1 cellular context compared by ENCODE assay signal in the genomic region with DNA sequence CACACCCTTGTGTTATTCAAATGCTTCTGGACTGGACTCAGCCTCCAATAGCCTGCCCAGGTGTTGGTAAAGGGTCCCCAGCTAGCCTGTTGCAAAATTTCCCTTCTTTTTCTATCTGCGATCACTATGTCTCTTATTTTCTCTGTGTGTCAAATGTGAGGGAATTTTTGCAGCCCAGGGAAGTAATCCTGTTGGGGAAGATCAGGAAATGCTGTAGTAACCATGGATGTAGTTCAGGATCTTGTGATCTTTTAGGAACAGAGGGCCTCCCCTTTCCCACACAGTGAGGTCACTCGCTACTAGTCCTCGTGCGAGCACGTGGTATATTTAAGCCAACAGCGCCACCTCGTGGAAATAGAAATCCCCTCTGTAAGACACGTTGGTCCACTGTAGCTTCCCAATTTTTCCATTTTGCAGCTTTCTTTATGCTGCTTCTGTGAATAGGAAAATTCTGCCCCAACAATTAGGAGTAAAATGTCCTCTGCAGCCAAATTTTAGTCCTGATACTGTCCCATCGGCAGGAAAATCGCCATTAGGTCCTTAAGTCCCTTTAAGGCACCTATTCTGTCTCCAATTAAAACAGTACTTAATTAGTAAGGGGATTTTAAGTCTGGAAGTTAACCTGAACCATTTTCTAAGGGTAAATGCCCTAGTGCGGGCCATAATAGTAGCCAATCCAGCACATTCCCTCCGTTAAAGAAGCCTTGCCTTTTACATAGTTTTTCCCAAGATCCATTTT.
A peak's percentile ranks its signal among the peaks of the same experiment; 100 is the strongest.
TF ChIP-seq lines count a peak whose summit lies in the region.

No MANE protein-coding gene starts in this region.

TF ChIP-seq in K562, 482 proteins besides CTCF, POLR2A, EP300 and RAD21 (continued from another document and continues in another):
- TF ChIP-seq, protein P1, sequence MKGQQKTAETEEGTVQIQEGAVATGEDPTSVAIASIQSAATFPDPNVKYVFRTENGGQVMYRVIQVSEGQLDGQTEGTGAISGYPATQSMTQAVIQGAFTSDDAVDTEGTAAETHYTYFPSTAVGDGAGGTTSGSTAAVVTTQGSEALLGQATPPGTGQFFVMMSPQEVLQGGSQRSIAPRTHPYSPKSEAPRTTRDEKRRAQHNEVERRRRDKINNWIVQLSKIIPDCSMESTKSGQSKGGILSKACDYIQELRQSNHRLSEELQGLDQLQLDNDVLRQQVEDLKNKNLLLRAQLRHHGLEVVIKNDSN (CRISPR knock-in tag; IDR thresholded peaks at IDR 0.05): peak; percentile 80
- TF ChIP-seq, protein P2, sequence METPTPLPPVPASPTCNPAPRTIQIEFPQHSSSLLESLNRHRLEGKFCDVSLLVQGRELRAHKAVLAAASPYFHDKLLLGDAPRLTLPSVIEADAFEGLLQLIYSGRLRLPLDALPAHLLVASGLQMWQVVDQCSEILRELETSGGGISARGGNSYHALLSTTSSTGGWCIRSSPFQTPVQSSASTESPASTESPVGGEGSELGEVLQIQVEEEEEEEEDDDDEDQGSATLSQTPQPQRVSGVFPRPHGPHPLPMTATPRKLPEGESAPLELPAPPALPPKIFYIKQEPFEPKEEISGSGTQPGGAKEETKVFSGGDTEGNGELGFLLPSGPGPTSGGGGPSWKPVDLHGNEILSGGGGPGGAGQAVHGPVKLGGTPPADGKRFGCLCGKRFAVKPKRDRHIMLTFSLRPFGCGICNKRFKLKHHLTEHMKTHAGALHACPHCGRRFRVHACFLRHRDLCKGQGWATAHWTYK (CRISPR knock-in tag; IDR thresholded peaks at IDR 0.05): no peak
- TF ChIP-seq, protein P3, sequence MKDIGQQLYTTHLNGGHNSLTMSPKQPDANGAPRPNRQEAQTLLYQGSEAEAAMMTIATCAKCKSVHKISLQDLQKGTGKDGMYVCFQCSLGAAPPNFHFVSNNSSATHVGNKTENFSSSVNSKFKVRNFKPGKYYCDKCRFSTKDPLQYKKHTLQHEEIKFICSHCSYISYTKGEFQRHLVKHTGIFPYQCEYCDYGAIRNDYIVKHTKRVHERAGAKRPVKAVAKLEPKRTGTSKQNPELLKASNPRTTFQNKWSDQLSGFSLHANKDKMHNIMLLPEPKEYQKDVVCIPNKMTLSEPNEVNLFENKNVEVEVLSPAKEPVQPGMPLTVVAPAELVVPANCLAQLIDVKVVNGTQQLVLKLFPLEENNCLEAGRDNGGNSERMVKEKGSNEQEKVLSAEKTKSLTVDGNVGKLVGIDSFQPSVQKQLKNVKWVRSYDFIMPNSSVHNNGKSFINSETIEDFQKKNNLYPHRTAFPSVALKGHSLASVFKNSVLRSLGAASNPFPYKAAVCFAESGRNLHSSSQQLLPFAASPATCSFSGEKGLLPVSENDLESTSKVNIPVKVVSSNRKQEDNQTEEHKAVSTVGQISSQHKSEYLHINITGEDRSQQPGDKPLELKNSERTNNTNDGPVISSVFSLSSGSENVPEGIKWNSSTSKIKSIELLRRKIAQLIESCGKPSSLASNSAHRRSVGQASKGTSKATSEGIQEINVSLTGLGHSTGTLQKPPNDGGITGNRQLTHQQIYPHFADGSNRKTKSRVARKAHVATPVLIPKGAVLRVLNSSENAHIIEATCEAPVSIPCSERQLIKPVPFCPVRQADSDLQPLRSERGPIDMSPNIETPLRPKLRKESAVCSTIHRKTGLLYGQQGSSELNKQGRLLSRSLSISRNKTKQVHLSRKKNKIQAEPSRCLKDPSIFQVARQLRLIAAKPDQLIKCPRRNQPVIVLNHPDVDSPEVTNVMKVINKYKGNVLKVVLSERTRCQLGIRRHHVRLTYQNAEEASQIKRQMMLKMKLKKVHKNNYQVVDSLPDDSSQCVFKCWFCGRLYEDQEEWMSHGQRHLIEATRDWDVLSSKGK (CRISPR knock-in tag; IDR thresholded peaks at IDR 0.05): no peak
- no peak for TF ChIP-seq ZBTB7A (IDR thresholded peaks at IDR 0.05; ENCODE audit: borderline replicate concordance, control insufficient read depth, low read depth, low read length)
- TF ChIP-seq, protein P4, sequence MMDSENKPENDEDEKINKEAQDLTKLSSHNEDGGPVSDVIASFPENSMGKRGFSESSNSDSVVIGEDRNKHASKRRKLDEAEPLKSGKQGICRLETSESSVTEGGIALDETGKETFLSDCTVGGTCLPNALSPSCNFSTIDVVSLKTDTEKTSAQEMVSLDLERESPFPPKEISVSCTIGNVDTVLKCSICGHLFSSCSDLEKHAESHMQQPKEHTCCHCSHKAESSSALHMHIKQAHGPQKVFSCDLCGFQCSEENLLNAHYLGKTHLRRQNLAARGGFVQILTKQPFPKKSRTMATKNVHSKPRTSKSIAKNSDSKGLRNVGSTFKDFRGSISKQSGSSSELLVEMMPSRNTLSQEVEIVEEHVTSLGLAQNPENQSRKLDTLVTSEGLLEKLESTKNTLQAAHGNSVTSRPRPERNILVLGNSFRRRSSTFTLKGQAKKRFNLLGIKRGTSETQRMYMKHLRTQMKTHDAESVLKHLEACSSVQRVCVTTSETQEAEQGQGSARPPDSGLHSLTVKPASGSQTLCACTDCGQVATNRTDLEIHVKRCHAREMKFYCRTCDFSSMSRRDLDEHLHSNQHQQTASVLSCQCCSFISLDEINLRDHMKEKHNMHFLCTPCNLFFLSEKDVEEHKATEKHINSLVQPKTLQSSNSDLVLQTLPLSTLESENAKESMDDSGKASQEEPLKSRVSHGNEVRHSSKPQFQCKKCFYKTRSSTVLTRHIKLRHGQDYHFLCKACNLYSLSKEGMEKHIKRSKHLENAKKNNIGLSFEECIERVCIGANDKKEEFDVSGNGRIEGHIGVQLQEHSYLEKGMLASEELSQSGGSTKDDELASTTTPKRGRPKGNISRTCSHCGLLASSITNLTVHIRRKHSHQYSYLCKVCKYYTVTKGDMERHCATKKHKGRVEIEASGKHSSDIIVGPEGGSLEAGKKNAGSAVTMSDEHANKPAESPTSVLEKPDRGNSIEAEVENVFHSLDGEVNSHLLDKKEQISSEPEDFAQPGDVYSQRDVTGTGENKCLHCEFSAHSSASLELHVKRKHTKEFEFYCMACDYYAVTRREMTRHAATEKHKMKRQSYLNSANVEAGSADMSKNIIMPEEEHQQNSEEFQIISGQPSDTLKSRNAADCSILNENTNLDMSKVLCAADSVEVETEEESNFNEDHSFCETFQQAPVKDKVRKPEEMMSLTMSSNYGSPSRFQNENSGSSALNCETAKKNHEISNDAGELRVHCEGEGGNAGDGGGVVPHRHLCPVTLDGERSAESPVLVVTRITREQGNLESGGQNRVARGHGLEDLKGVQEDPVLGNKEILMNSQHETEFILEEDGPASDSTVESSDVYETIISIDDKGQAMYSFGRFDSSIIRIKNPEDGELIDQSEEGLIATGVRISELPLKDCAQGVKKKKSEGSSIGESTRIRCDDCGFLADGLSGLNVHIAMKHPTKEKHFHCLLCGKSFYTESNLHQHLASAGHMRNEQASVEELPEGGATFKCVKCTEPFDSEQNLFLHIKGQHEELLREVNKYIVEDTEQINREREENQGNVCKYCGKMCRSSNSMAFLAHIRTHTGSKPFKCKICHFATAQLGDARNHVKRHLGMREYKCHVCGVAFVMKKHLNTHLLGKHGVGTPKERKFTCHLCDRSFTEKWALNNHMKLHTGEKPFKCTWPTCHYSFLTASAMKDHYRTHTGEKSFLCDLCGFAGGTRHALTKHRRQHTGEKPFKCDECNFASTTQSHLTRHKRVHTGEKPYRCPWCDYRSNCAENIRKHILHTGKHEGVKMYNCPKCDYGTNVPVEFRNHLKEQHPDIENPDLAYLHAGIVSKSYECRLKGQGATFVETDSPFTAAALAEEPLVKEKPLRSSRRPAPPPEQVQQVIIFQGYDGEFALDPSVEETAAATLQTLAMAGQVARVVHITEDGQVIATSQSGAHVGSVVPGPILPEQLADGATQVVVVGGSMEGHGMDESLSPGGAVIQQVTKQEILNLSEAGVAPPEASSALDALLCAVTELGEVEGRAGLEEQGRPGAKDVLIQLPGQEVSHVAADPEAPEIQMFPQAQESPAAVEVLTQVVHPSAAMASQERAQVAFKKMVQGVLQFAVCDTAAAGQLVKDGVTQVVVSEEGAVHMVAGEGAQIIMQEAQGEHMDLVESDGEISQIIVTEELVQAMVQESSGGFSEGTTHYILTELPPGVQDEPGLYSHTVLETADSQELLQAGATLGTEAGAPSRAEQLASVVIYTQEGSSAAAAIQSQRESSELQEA (IDR thresholded peaks at IDR 0.05; ENCODE audit: low read depth): no peak
- TF ChIP-seq PHB2 (IDR thresholded peaks at IDR 0.05; ENCODE audit: low read depth): no peak
- TF ChIP-seq, protein P5, sequence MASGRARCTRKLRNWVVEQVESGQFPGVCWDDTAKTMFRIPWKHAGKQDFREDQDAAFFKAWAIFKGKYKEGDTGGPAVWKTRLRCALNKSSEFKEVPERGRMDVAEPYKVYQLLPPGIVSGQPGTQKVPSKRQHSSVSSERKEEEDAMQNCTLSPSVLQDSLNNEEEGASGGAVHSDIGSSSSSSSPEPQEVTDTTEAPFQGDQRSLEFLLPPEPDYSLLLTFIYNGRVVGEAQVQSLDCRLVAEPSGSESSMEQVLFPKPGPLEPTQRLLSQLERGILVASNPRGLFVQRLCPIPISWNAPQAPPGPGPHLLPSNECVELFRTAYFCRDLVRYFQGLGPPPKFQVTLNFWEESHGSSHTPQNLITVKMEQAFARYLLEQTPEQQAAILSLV (tag; IDR thresholded peaks at IDR 0.05): no peak
- no peak for TF ChIP-seq EZH2 (IDR thresholded peaks at IDR 0.05; ENCODE audit: borderline replicate concordance, low read depth, low read length)
- peak; percentile 89 for TF ChIP-seq CREM (IDR thresholded peaks at IDR 0.05; ENCODE audit: low read depth)
- no peak for TF ChIP-seq MAFG (tag; conservative IDR thresholded peaks at IDR 0.05)
- no peak for TF ChIP-seq ZNF644 (tag; IDR thresholded peaks at IDR 0.05; ENCODE audit: low read depth)
- TF ChIP-seq JUNB (CRISPR knock-in tag; conservative IDR thresholded peaks at IDR 0.05): no peak
- TF ChIP-seq, protein P6, sequence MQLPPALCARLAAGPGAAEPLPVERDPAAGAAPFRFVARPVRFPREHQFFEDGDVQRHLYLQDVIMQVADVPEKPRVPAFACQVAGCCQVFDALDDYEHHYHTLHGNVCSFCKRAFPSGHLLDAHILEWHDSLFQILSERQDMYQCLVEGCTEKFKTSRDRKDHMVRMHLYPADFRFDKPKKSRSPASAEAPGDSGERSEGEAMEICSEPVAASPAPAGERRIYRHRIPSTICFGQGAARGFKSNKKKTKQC (CRISPR knock-in tag; IDR thresholded peaks at IDR 0.05): peak; percentile 71; the same call in 1 of the 2 replicates
- TF ChIP-seq CXXC5 (CRISPR knock-in tag; IDR thresholded peaks at IDR 0.05): peak; percentile 34; the same call in 1 of the 2 replicates
- peak; percentile 46 for TF ChIP-seq DPF2 (IDR thresholded peaks at IDR 0.05)
- no peak for TF ChIP-seq NFRKB (IDR thresholded peaks at IDR 0.05; ENCODE audit: low read depth)
- TF ChIP-seq, protein P7, sequence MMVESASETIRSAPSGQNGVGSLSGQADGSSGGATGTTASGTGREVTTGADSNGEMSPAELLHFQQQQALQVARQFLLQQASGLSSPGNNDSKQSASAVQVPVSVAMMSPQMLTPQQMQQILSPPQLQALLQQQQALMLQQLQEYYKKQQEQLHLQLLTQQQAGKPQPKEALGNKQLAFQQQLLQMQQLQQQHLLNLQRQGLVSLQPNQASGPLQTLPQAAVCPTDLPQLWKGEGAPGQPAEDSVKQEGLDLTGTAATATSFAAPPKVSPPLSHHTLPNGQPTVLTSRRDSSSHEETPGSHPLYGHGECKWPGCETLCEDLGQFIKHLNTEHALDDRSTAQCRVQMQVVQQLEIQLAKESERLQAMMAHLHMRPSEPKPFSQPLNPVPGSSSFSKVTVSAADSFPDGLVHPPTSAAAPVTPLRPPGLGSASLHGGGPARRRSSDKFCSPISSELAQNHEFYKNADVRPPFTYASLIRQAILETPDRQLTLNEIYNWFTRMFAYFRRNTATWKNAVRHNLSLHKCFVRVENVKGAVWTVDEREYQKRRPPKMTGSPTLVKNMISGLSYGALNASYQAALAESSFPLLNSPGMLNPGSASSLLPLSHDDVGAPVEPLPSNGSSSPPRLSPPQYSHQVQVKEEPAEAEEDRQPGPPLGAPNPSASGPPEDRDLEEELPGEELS (CRISPR knock-in tag; IDR thresholded peaks at IDR 0.05; ENCODE audit: borderline replicate concordance): no peak
- no peak for TF ChIP-seq ZNF785 (CRISPR knock-in tag; IDR thresholded peaks at IDR 0.05)
- 0 out of 4 replicates have a peak, but pooled peaks of 1 of the 2 experiments have one; percentile 36 for TF ChIP-seq TEAD1 (CRISPR knock-in tag; IDR thresholded peaks at IDR 0.05)
- TF ChIP-seq, protein P8, sequence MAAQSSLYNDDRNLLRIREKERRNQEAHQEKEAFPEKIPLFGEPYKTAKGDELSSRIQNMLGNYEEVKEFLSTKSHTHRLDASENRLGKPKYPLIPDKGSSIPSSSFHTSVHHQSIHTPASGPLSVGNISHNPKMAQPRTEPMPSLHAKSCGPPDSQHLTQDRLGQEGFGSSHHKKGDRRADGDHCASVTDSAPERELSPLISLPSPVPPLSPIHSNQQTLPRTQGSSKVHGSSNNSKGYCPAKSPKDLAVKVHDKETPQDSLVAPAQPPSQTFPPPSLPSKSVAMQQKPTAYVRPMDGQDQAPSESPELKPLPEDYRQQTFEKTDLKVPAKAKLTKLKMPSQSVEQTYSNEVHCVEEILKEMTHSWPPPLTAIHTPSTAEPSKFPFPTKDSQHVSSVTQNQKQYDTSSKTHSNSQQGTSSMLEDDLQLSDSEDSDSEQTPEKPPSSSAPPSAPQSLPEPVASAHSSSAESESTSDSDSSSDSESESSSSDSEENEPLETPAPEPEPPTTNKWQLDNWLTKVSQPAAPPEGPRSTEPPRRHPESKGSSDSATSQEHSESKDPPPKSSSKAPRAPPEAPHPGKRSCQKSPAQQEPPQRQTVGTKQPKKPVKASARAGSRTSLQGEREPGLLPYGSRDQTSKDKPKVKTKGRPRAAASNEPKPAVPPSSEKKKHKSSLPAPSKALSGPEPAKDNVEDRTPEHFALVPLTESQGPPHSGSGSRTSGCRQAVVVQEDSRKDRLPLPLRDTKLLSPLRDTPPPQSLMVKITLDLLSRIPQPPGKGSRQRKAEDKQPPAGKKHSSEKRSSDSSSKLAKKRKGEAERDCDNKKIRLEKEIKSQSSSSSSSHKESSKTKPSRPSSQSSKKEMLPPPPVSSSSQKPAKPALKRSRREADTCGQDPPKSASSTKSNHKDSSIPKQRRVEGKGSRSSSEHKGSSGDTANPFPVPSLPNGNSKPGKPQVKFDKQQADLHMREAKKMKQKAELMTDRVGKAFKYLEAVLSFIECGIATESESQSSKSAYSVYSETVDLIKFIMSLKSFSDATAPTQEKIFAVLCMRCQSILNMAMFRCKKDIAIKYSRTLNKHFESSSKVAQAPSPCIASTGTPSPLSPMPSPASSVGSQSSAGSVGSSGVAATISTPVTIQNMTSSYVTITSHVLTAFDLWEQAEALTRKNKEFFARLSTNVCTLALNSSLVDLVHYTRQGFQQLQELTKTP (IDR thresholded peaks at IDR 0.05; ENCODE audit: low read depth in 1 of 2, partially characterized antibody in 2 of 2): peak in 1 of 2 experiments; percentile 86
- no peak for TF ChIP-seq WHSC1 (IDR thresholded peaks at IDR 0.05; ENCODE audit: low read length)
- no peak for TF ChIP-seq PHTF2 (CRISPR knock-in tag; IDR thresholded peaks at IDR 0.05)
- TF ChIP-seq, protein P9, sequence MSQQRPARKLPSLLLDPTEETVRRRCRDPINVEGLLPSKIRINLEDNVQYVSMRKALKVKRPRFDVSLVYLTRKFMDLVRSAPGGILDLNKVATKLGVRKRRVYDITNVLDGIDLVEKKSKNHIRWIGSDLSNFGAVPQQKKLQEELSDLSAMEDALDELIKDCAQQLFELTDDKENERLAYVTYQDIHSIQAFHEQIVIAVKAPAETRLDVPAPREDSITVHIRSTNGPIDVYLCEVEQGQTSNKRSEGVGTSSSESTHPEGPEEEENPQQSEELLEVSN (IDR thresholded peaks at IDR 0.05; ENCODE audit: borderline replicate concordance in 1 of 2, extremely low read depth in 1 of 2, insufficient read depth in 1 of 2, insufficient read length in 1 of 2, low read depth in 1 of 2, low read length in 1 of 2, poor library complexity in 1 of 2, severe bottlenecking in 1 of 2): peak; percentile 70 to 75
- no peak for TF ChIP-seq HEY1 (CRISPR knock-in tag; IDR thresholded peaks at IDR 0.05; ENCODE audit: borderline replicate concordance)
- TF ChIP-seq ZNF75A (CRISPR knock-in tag; IDR thresholded peaks at IDR 0.05): peak; percentile 79; the same call in 1 of the 2 replicates
- no peak for TF ChIP-seq POLR2B (IDR thresholded peaks at IDR 0.05; ENCODE audit: low read depth, partially characterized antibody)
- TF ChIP-seq ZNF184 (CRISPR knock-in tag; IDR thresholded peaks at IDR 0.05): no peak
- TF ChIP-seq BRD9 (IDR thresholded peaks at IDR 0.05; ENCODE audit: low read depth, partially characterized antibody): peak; percentile 78
